ENCODE assay signal across 7 cellular contexts in the genomic region with DNA sequence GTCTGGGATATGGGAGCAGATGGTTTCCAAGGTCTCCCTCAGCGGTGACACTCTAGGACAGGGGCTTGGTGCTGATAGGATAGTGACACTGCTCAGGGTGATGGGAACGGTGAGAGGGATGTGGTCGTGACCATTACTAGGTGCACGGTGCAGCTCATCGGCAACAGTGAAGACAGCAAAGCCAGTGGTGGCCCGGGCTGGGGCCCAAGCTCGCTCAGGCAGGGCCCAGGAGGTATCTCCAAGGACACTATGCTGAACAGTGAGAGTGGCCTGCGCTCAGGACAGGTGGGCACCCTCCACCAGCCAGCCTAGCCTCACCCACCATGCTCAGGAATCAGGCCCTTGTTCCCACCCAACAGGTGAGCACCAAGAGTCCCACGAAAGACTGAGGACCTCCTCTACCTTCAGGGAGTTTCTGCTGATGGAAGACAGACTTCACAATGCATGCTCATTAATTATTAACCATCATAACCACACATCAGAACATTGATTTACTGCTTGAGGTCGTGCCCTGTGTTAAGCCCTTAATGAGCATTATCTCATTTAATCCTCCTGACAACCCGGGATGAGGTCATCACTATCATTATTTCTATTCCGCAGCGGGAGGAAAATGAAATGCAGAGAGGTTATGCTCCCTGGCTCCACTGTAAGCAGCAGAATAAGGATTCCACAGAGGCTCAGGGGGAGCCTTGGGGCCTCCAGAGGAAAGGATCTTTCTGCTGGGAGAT.
DNase-seq lines count a peak whose midpoint lies in the region; FAIRE-seq and TF ChIP-seq lines count a peak whose summit lies in the region.

No MANE protein-coding gene starts in this region.

- in situ Hi-C loops in brain microvascular endothelial cell (cut with HindIII; ENCODE audit: low pct_ligation_motif_present, low sequenced_read_pairs): no loop called here

- H3K4me2 ChIP-seq in neuronal stem cell (ENCODE audit: insufficient read depth, low read length, poor library complexity, severe bottlenecking): no peak overlapping the region

- no CpG with 5 or more reads among the region's 13 CpGs for WGBS in neuronal stem cell (ENCODE audit: extremely low coverage in 2 of 2, insufficient read length in 2 of 2, insufficient replicate concordance in 1 of 2), 2 donors

- H3K4me1 ChIP-seq in neuronal stem cell (ENCODE audit: control insufficient read depth in 2 of 2, insufficient read depth in 1 of 2, low read depth in 1 of 2, low read length in 2 of 2): peaks cover 0 to 14% of the 10 kb centered on the region in 2 donors

- H2AK5ac ChIP-seq in neuronal stem cell (ENCODE audit: low read depth, low read length): peak overlapping the region; percentile 8

- H2BK15ac ChIP-seq in neuronal stem cell (ENCODE audit: low read length): peak overlapping the region; percentile 10

- H3K9me3 ChIP-seq in neuronal stem cell (replicated peaks in 1 of 2; ENCODE audit: control insufficient read depth in 2 of 2, insufficient read depth in 1 of 2, low read depth in 1 of 2, low read length in 2 of 2): no peaks in the 10 kb centered on the region

- H3K27ac ChIP-seq in brain microvascular endothelial cell (peak overlapping the region; percentile 89), neuronal stem cell (replicated peaks; ENCODE audit: low read length) (no peak overlapping the region)

- no peak overlapping the region for H4K8ac ChIP-seq in neuronal stem cell (ENCODE audit: low read depth, low read length)

- no peak overlapping the region for H2BK12ac ChIP-seq in neuronal stem cell (ENCODE audit: low read length)

- peak; percentile 82 for FAIRE-seq in GM18507 (lab: Jason Lieb, UNC)

- peak overlapping the region; percentile 5 for H3K18ac ChIP-seq in neuronal stem cell (ENCODE audit: low read length)

- H3K27me3 ChIP-seq in brain microvascular endothelial cell (replicated peaks) (no peaks in the 10 kb centered on the region), neuronal stem cell (ENCODE audit: control insufficient read depth in 3 of 3, insufficient read depth in 3 of 3, low read depth in 1 of 3, low read length in 3 of 3) (no peaks in the 10 kb centered on the region)

- no peak overlapping the region for H3K23ac ChIP-seq in neuronal stem cell (ENCODE audit: low read depth, low read length, poor library complexity)

- no peak for DNase-seq in GM18507 (ENCODE audit: extremely low spot score, insufficient read length, low read depth)
- peak; percentile 66 for DNase-seq in MV-4-11 (lab: John Stamatoyannopoulos, UW)
- no peak for DNase-seq in brain microvascular endothelial cell
- DNase-seq in neuronal stem cell (ENCODE audit: low spot score): no peak
- no peak for DNase-seq in AML-193 (lab: John Stamatoyannopoulos, UW)
- DNase-seq in NCI-H748 (lab: John Stamatoyannopoulos, UW; ENCODE audit: unreplicated experiment): no peak
- DNase-seq in HUDEP-2 (lab: John Stamatoyannopoulos, UW; ENCODE audit: unreplicated experiment in 76 of 76): no peak

- no peaks in the 10 kb centered on the region for H3K79me1 ChIP-seq in neuronal stem cell (ENCODE audit: low read depth, low read length)

- H2BK5ac ChIP-seq in neuronal stem cell (ENCODE audit: low read length): no peak overlapping the region

- no peak overlapping the region for H3K14ac ChIP-seq in neuronal stem cell (ENCODE audit: low read length)

- no peak overlapping the region for H3K4ac ChIP-seq in neuronal stem cell (ENCODE audit: low read length)

- H3K36me3 ChIP-seq in brain microvascular endothelial cell (replicated peaks): no peaks in the 10 kb centered on the region
- H3K36me3 ChIP-seq in neuronal stem cell (replicated peaks in 1 of 2; ENCODE audit: control insufficient read depth in 2 of 2, insufficient read depth in 2 of 2, low read length in 2 of 2): no peaks in the 10 kb centered on the region

- H3K9ac ChIP-seq in neuronal stem cell (ENCODE audit: low read depth, low read length, poor library complexity): no peak overlapping the region

- no peak overlapping the region for H2BK120ac ChIP-seq in neuronal stem cell (ENCODE audit: low read depth, low read length)

- H3K4me3 ChIP-seq in brain microvascular endothelial cell (ENCODE audit: low read depth, low read length): no peak overlapping the region
- no peak overlapping the region for H3K4me3 ChIP-seq in neuronal stem cell (ENCODE audit: low read length in 2 of 2)

- peak overlapping the region; percentile 15 for H4K91ac ChIP-seq in neuronal stem cell (ENCODE audit: low read depth, low read length, poor library complexity)

- no peak overlapping the region for H2AFZ ChIP-seq in neuronal stem cell (ENCODE audit: low read length)

- TF ChIP-seq CTCF in brain microvascular endothelial cell (IDR thresholded peaks at IDR 0.05; ENCODE audit: low read depth, low read length, missing control alignments): no peak
